ENCODE assay signal across 8 cellular contexts in genomic region chr19:12733369-12733896, GRCh38. TPM values are rescaled to one million over a fixed set of nuclear protein-coding genes. Genes with fewer than 3 reads are reported as not detected.
DNase-seq lines count a peak whose midpoint lies in the region; ATAC-seq and TF ChIP-seq lines count a peak whose summit lies in the region.

No MANE protein-coding gene starts in this region.

- no peaks in the 10 kb centered on the region for H3K9me3 ChIP-seq in heart left ventricle
- no peaks in the 10 kb centered on the region for H3K9me3 ChIP-seq in NT2/D1 (ENCODE audit: insufficient read depth, low read length)

- no peak for TF ChIP-seq POLR2A in heart left ventricle (IDR thresholded peaks at IDR 0.05)

- H3K36me3 Mint-ChIP-seq in activated naive CD4-positive, alpha-beta T cell treated with anti-CD3 and anti-CD28 coated beads, Interleukin-2, amount 50 U/mL, for 72 hours: peaks cover 29 to 41% of the 10 kb centered on the region in 2 donors

- no peaks in the 10 kb centered on the region for H3K27me3 ChIP-seq in heart left ventricle
- H3K27me3 ChIP-seq in NT2/D1 (ENCODE audit: insufficient read depth, insufficient read length): no peaks in the 10 kb centered on the region

- H3K27ac Mint-ChIP-seq in activated naive CD4-positive, alpha-beta T cell treated with anti-CD3 and anti-CD28 coated beads, Interleukin-2, amount 50 U/mL, for 72 hours: peak overlapping the region; percentile 97

- peak overlapping the region in 10 of 12 donors; percentile 92 to 99 (median 96) for H3K27ac ChIP-seq in heart left ventricle

- H3K4me1 ChIP-seq in heart left ventricle (peaks cover 6 to 63% (median 33%) of the 10 kb centered on the region in 12 donors), NT2/D1 (ENCODE audit: insufficient read depth, insufficient read length) (peaks cover 9% of the 10 kb centered on the region)

- intact Hi-C loops in heart left ventricle (cut with DNase I): no loop called here
- intact Hi-C loops in Right ventricle myocardium inferior (cut with DNase I): no loop called here

- H3K4me3 ChIP-seq in heart left ventricle (peak overlapping the region; percentile 66 to 99 (median 94)), NT2/D1 (ENCODE audit: insufficient read length, low read depth) (peak overlapping the region; percentile 81)

- no peaks in the 10 kb centered on the region for H3K9me3 Mint-ChIP-seq in activated naive CD4-positive, alpha-beta T cell treated with anti-CD3 and anti-CD28 coated beads, Interleukin-2, amount 50 U/mL, for 72 hours

- DNase-seq in heart left ventricle (no peak), Right ventricle myocardium inferior (ENCODE audit: missing footprints) (no peak), NT2/D1 (ENCODE audit: low read depth, low spot score) (no peak), iPS-NIHi11 (ENCODE audit: low spot score) (peak; percentile 50)
- DNase-seq in activated naive CD4-positive, alpha-beta T cell treated with anti-CD3 and anti-CD28 coated beads, Interleukin-2, amount 50 U/mL, for 72 hours (ENCODE audit: low spot score in 2 of 2): peak in 1 of 2 donors; percentile 62
- peak; percentile 36 to 48 for DNase-seq in stimulated activated CD4-positive, alpha-beta T cell treated with anti-CD3 and anti-CD28 coated beads, Interleukin-2, amount 100 ng/mL, for 48 hours

- peak overlapping the region; percentile 91 for H3K9ac ChIP-seq in NT2/D1 (ENCODE audit: insufficient read length, low read depth)

- H3K36me3 ChIP-seq in heart left ventricle: peaks cover 0 to 39% (median 32%) of the 10 kb centered on the region in 9 donors
- H3K36me3 ChIP-seq in NT2/D1 (ENCODE audit: insufficient read depth, insufficient read length, low read length): peaks cover 49% of the 10 kb centered on the region

- ATAC-seq in heart left ventricle (no peak), Right ventricle myocardium inferior (no peak), HG03025 (IDR thresholded peaks at IDR 0.05; ENCODE audit: low FRiP score, unreplicated experiment) (no peak), HG02678 (IDR thresholded peaks at IDR 0.05; ENCODE audit: unreplicated experiment) (no peak)
- no peak for ATAC-seq in activated naive CD4-positive, alpha-beta T cell treated with anti-CD3 and anti-CD28 coated beads, Interleukin-2, amount 50 U/mL, for 72 hours

- 4 to 9% (median 4%) methylated on average over 6 of the region's 6 CpGs for WGBS in heart left ventricle, 4 donors

- TF ChIP-seq CTCF in heart left ventricle (IDR thresholded peaks at IDR 0.05): peak in 4 of 12 donors; percentile 12 to 29 (median 21)

RNA-seq across cellular contexts. Expression of gene TRIR, which starts 1.1 kb away (rescaled TPM):
- total RNA-seq in heart left ventricle (100 to 1,000 TPM in 6 of 9 donors, 10 to 100 TPM in 3; 90.4 to 305 (median 118) TPM), Right ventricle myocardium inferior (133 TPM)
- 100 to 1,000 TPM; 226 to 234 TPM for polyA plus RNA-seq in heart left ventricle
- total RNA-seq in activated naive CD4-positive, alpha-beta T cell treated with anti-CD3 and anti-CD28 coated beads, Interleukin-2, amount 50 U/mL, for 72 hours: 100 to 1,000 TPM; 122 to 167 TPM

RNA-seq across cellular contexts. Expression of gene GET3, which starts 3.9 kb away (rescaled TPM):
- total RNA-seq in heart left ventricle (10 to 100 TPM; 54.3 to 81.5 (median 61.8) TPM), Right ventricle myocardium inferior (65.8 TPM)
- 100 to 1,000 TPM in 1 of 2 donors, 10 to 100 TPM in 1; 76.3 to 133 TPM for polyA plus RNA-seq in heart left ventricle
- 10 to 100 TPM; 46.4 to 56.9 TPM for total RNA-seq in activated naive CD4-positive, alpha-beta T cell treated with anti-CD3 and anti-CD28 coated beads, Interleukin-2, amount 50 U/mL, for 72 hours

RNA-seq across cellular contexts. Expression of gene TNPO2, which starts 9.7 kb away (rescaled TPM):
- total RNA-seq in heart left ventricle: 10 to 100 TPM; 33.7 to 57.4 (median 42.6) TPM
- 10 to 100 TPM; 18.0 to 29.2 TPM for polyA plus RNA-seq in heart left ventricle
- total RNA-seq in Right ventricle myocardium inferior: 35.1 TPM
- 100 to 1,000 TPM in 1 of 2 donors, 10 to 100 TPM in 1; 89.6 to 100 TPM for total RNA-seq in activated naive CD4-positive, alpha-beta T cell treated with anti-CD3 and anti-CD28 coated beads, Interleukin-2, amount 50 U/mL, for 72 hours

RNA-seq across cellular contexts. Expression of gene BEST2, which starts 18.2 kb away (rescaled TPM):
- total RNA-seq in heart left ventricle: not detected
- polyA plus RNA-seq in heart left ventricle: not detected
- not detected for total RNA-seq in Right ventricle myocardium inferior
- total RNA-seq in activated naive CD4-positive, alpha-beta T cell treated with anti-CD3 and anti-CD28 coated beads, Interleukin-2, amount 50 U/mL, for 72 hours: not detected

RNA-seq across cellular contexts. Expression of gene FBXW9, which starts 37.0 kb away (rescaled TPM):
- total RNA-seq in heart left ventricle (1 to 10 TPM; 1.5 to 3.6 (median 2.4) TPM), Right ventricle myocardium inferior (1.7 TPM)
- polyA plus RNA-seq in heart left ventricle: 1 to 10 TPM; 1.0 to 5.0 TPM
- total RNA-seq in activated naive CD4-positive, alpha-beta T cell treated with anti-CD3 and anti-CD28 coated beads, Interleukin-2, amount 50 U/mL, for 72 hours: 1 to 10 TPM; 7.1 to 9.5 TPM

Comparison
In these comparisons a context has a peak if more than half of its experiments do, and no peak if none do; other contexts are left out.
1. DNase-seq: peak in iPS-NIHi11 (single experiment) and stimulated activated CD4-positive, alpha-beta T cell treated with anti-CD3 and anti-CD28 coated beads, Interleukin-2, amount 100 ng/mL, for 48 hours (2 of 2); none in heart left ventricle (0 of 5), Right ventricle myocardium inferior (single experiment) and NT2/D1 (single experiment).